9 cellular contexts compared by ENCODE assay signal in the genomic region with DNA sequence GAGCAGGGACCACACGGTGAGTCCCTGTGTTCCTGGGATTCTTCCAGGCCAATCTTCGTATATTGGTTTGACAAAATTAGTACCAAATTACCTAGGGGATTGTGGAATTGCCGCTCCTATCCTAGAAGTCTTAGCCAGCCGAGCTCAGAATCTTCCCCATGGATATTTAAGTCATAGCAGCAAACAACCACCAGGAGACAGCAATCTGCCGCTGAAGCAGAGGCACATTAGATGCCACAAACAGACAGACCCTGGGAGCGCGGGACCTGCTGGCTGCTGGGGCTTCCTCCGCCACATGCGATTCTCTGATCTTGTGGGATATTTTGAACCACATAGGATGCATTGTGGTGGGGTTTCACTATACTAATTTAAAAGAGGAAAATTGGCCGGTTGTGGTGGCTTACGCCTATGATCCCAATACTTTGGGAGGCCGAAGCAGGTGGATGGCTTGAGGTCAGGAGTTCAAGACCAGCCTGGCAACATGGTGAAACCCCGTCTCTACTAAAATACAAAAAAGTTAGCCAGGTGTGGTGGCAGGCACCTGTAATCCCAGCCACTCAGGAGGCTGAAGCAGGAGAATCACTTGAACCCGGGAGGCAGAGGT. TPM values are rescaled to one million over a fixed set of nuclear protein-coding genes. Genes with fewer than 3 reads are reported as not detected.
A peak's percentile ranks its signal among the peaks of the same experiment; 100 is the strongest.
DNase-seq lines count a peak whose midpoint lies in the region; ATAC-seq, FAIRE-seq and TF ChIP-seq lines count a peak whose summit lies in the region.
"Had no signal": no experiment of that assay in that cellular context is flagged by ENCODE, and none has a peak within 500 bp of the region (broad histone marks: within the 10 kb centered on the region; RNA-seq: fewer than 3 reads in every experiment).

No MANE protein-coding gene starts in this region.

- H3K36me3 ChIP-seq in Caco-2 (ENCODE audit: control insufficient read depth, insufficient read depth, low read length) = no peaks in the 10 kb centered on the region
- H3K36me3 ChIP-seq in left lung = no peaks in the 10 kb centered on the region

- no peaks in the 10 kb centered on the region for H3K27me3 ChIP-seq in Caco-2 (replicated peaks; ENCODE audit: control insufficient read depth, insufficient read depth, low read length)
- peaks cover 0 to 49% of the 10 kb centered on the region in 2 donors for H3K27me3 ChIP-seq in left lung

- H3K27me3 Mint-ChIP-seq in Caco-2 (ENCODE audit: insufficient read depth, unreplicated experiment) = peaks cover 8% of the 10 kb centered on the region
- H3K27me3 Mint-ChIP-seq in activated naive CD8-positive, alpha-beta T cell treated with anti-CD3 and anti-CD28 coated beads, Interleukin-2, amount 50 U/mL, for 24 hours = peaks cover 17% of the 10 kb centered on the region

- H3K27ac ChIP-seq in left lung = no peak overlapping the region

- H3K9me3 Mint-ChIP-seq in Caco-2 (ENCODE audit: unreplicated experiment) = no peaks in the 10 kb centered on the region
- no peaks in the 10 kb centered on the region for H3K9me3 Mint-ChIP-seq in activated naive CD8-positive, alpha-beta T cell treated with anti-CD3 and anti-CD28 coated beads, Interleukin-2, amount 50 U/mL, for 24 hours

- POLR2A ChIA-PET in Caco-2 (lab: Charles Lee) = no interaction called here

- intact Hi-C loops in Caco-2 (cut with micrococcal nuclease; ENCODE audit: unreplicated experiment) (loop anchor here (10.0 kb wide), 1 partner anchor 268 kb away; no protein-coding TSS in a partner anchor), left lung (cut with DNase I) (no loop called here)

- no peak overlapping the region for H3K27ac Mint-ChIP-seq in Caco-2 (ENCODE audit: unreplicated experiment)
- H3K27ac Mint-ChIP-seq in activated naive CD8-positive, alpha-beta T cell treated with anti-CD3 and anti-CD28 coated beads, Interleukin-2, amount 50 U/mL, for 24 hours = no peak overlapping the region

- H3K4me1 ChIP-seq in Caco-2 (no peaks in the 10 kb centered on the region), left lung (no peaks in the 10 kb centered on the region)

- H3K4me1 Mint-ChIP-seq in Caco-2 (ENCODE audit: low read depth, unreplicated experiment) = no peaks in the 10 kb centered on the region
- H3K4me1 Mint-ChIP-seq in activated naive CD8-positive, alpha-beta T cell treated with anti-CD3 and anti-CD28 coated beads, Interleukin-2, amount 50 U/mL, for 24 hours = peaks cover 2% of the 10 kb centered on the region

- ATAC-seq in activated naive CD8-positive, alpha-beta T cell treated with anti-CD3 and anti-CD28 coated beads, Interleukin-2, amount 50 U/mL, for 24 hours = no peak
- ATAC-seq in left lung = peak; percentile 26
- no peak for ATAC-seq in GM18519 (IDR thresholded peaks at IDR 0.05; ENCODE audit: low FRiP score, unreplicated experiment)

- H3K9me3 ChIP-seq in Caco-2 (no peaks in the 10 kb centered on the region), left lung (no peaks in the 10 kb centered on the region)

- FAIRE-seq in HTR-8/SVneo (lab: Jason Lieb, UNC) = no peak
- FAIRE-seq: endometrium had no signal

- CTCF ChIA-PET in Caco-2 (lab: Charles Lee) = interaction anchor here (0.6 to 1.0 kb wide), 6 partner anchors 9 to 167 kb away, joined by 3 to 14 read pairs (median 4); a partner anchor contains a TSS

- H3K36me3 Mint-ChIP-seq in Caco-2 (ENCODE audit: insufficient read depth, unreplicated experiment) = no peaks in the 10 kb centered on the region
- H3K36me3 Mint-ChIP-seq in activated naive CD8-positive, alpha-beta T cell treated with anti-CD3 and anti-CD28 coated beads, Interleukin-2, amount 50 U/mL, for 24 hours (ENCODE audit: low read depth) = no peaks in the 10 kb centered on the region

- TF ChIP-seq CTCF in Caco-2 (IDR thresholded peaks at IDR 0.05; ENCODE audit: insufficient read depth in 1 of 2, low read depth in 1 of 2, low read length in 1 of 2, severe bottlenecking in 1 of 2, unreplicated experiment in 1 of 2) (peak; percentile 71 to 74), left lung (IDR thresholded peaks at IDR 0.05) (no peak)

- BruUV-seq in Caco-2 (replicated peaks; lab: Mats Ljungman, UMichigan) = no TSS peak

- DNase-seq in Caco-2 (peak; percentile 42 to 45), HTR-8/SVneo (ENCODE audit: insufficient read length, low spot score) (peak; percentile 21), left lung (no peak), NCI-H2107 treated with DMSO at 0.1 percent for 48 hours (lab: John Stamatoyannopoulos, UW; ENCODE audit: unreplicated experiment) (no peak), amniotic stem cell (lab: John Stamatoyannopoulos, UW) (no peak)
- peak; percentile 9 for DNase-seq in activated naive CD8-positive, alpha-beta T cell treated with anti-CD3 and anti-CD28 coated beads, Interleukin-2, amount 50 U/mL, for 24 hours
- DNase-seq in stimulated activated CD4-positive, alpha-beta T cell treated with anti-CD3 and anti-CD28 coated beads, Interleukin-4, amount 100 ng/mL, for 4 hours = no peak

- H3K4me3 ChIP-seq in Caco-2 (ENCODE audit: low read depth, low read length) = no peak overlapping the region
- no peak overlapping the region for H3K4me3 ChIP-seq in left lung

- H3K4me3 Mint-ChIP-seq in Caco-2 (ENCODE audit: unreplicated experiment) = no peak overlapping the region
- no peak overlapping the region for H3K4me3 Mint-ChIP-seq in activated naive CD8-positive, alpha-beta T cell treated with anti-CD3 and anti-CD28 coated beads, Interleukin-2, amount 50 U/mL, for 24 hours

RNA-seq across cellular contexts. Expression of a gene that starts 31.7 kb away (rescaled TPM):
- total RNA-seq in Caco-2 (2022) (17.7 and 18.5 TPM in 2 replicates), left lung (10 to 100 TPM; 20.8 to 28.3 TPM)

Comparison
In these comparisons a context has a peak if more than half of its experiments do, and no peak if none do; other contexts are left out.
1. DNase-seq: peak in Caco-2 (2 of 2), HTR-8/SVneo (single experiment) and activated naive CD8-positive, alpha-beta T cell treated with anti-CD3 and anti-CD28 coated beads, Interleukin-2, amount 50 U/mL, for 24 hours (single experiment); none in left lung (0 of 2), NCI-H2107 treated with DMSO at 0.1 percent for 48 hours (single experiment), stimulated activated CD4-positive, alpha-beta T cell treated with anti-CD3 and anti-CD28 coated beads, Interleukin-4, amount 100 ng/mL, for 4 hours (0 of 2) and amniotic stem cell (single experiment).
2. CTCF ChIP-seq: peak in Caco-2 (2 of 2); none in left lung (0 of 2).